18 cellular contexts compared by ENCODE assay signal in the genomic region with DNA sequence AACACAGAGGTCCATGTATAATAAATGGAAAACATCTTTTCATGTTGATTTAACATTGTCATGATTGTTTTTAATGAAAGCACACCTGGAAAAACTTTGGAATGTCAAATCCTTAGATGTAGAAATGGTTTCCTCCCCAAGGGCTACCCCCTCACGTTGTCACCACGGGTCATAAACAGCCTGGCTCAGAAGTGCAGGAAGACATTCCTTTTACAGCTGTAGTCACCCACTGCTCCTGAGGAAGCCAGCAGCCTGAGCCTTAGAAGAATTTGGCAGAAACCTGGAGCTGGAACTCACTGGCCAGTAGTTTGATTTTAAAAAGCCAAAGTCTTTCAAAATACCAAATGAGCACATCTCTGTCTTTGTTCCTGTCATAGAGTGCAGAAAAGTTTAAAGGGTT. TPM values are rescaled to one million over a fixed set of nuclear protein-coding genes. Genes with fewer than 3 reads are reported as not detected.
"Had no signal": no experiment of that assay in that cellular context is flagged by ENCODE, and none has a peak within 500 bp of the region (broad histone marks: within the 10 kb centered on the region; RNA-seq: fewer than 3 reads in every experiment).

No MANE protein-coding gene starts in this region.

- H3K27me3 ChIP-seq: heart right ventricle, tibial artery had no signal

- H3K27ac ChIP-seq: prostate gland, tibial artery had no signal

- ATAC-seq: activated CD8-positive, alpha-beta T cell treated with anti-CD3 and anti-CD28 coated beads for 36 hours; activated T-cell treated with anti-CD3 and anti-CD28 coated beads, Interleukin-2, amount 50 U/mL, for 72 hours; naive thymus-derived CD4-positive, alpha-beta T cell; SK-N-SH treated with all-trans-retinoic acid at 6 μM for 48 hours had no signal

- H3K4me3 ChIP-seq: heart right ventricle, lung, prostate gland, tibial artery had no signal

- DNase-seq: activated CD4-positive, alpha-beta T cell treated with anti-CD3 and anti-CD28 coated beads for 4 hours; activated CD8-positive, alpha-beta memory T cell treated with anti-CD3 and anti-CD28 coated beads, Interleukin-2, amount 50 U/mL, for 4 hours; activated CD8-positive, alpha-beta T cell treated with anti-CD3 and anti-CD28 coated beads for 36 hours; activated gamma-delta T cell treated with Interleukin-2 at 50 U/mL for 16 hours; activated naive CD8-positive, alpha-beta T cell treated with anti-CD3 and anti-CD28 coated beads, Interleukin-2, amount 10 ng/mL, durations not matched to agents 7 days and 5 days; activated T-cell treated with anti-CD3 and anti-CD28 coated beads, Interleukin-2, amount 50 U/mL, for 72 hours; anterior cingulate cortex; foreskin melanocyte; heart right ventricle; naive thymus-derived CD4-positive, alpha-beta T cell; stimulated activated CD4-positive, alpha-beta T cell treated with anti-CD3 and anti-CD28 coated beads, Interleukin-2, amount 100 ng/mL, for 48 hours; tibial artery had no signal

- H3K9me3 ChIP-seq: heart right ventricle, prostate gland, tibial artery had no signal

- H3K36me3 ChIP-seq: prostate gland, tibial artery had no signal

RNA-seq across cellular contexts. Expression of a gene that starts 23.7 kb away (rescaled TPM):
- total RNA-seq: activated CD8-positive, alpha-beta T cell treated with anti-CD3 and anti-CD28 coated beads for 36 hours; activated naive CD8-positive, alpha-beta T cell treated with anti-CD3 and anti-CD28 coated beads, Interleukin-2, amount 10 ng/mL, durations not matched to agents 7 days and 5 days; activated T-cell treated with anti-CD3 and anti-CD28 coated beads, Interleukin-2, amount 50 U/mL, for 72 hours; bronchial epithelial cell; mononuclear cell; naive thymus-derived CD4-positive, alpha-beta T cell had no signal
- polyA plus RNA-seq: keratinocyte; naive thymus-derived CD4-positive, alpha-beta T cell had no signal
